Comparison of ENCODE assay signal across 10 cellular contexts in genomic region chr6:12291785-12292604, GRCh38. TPM values are rescaled to one million over a fixed set of nuclear protein-coding genes. Genes with fewer than 3 reads are reported as not detected.
DNase-seq lines count a peak whose midpoint lies in the region; ATAC-seq and TF ChIP-seq lines count a peak whose summit lies in the region.
"Had no signal": no experiment of that assay in that cellular context is flagged by ENCODE, and none has a peak within 500 bp of the region (broad histone marks: within the 10 kb centered on the region; RNA-seq: fewer than 3 reads in every experiment).

No MANE protein-coding gene starts in this region.

- H3K4me1 ChIP-seq in iPS-18a (ENCODE audit: control insufficient read depth, low read depth, low read length) (peaks cover 15% of the 10 kb centered on the region), stomach (peaks cover 6 to 56% (median 40%) of the 10 kb centered on the region in 4 donors)

- ATAC-seq in HG03045 (IDR thresholded peaks at IDR 0.05; ENCODE audit: unreplicated experiment): no peak
- ATAC-seq: naive thymus-derived CD8-positive, alpha-beta T cell had no signal

- peak; percentile 28 for TF ChIP-seq CTCF in GM20000 (IDR thresholded peaks at IDR 0.05; ENCODE audit: extremely low read depth, missing control alignments)
- TF ChIP-seq CTCF in WERI-Rb-1 (IDR thresholded peaks at IDR 0.05; ENCODE audit: low read depth, low read length): peak; percentile 64
- TF ChIP-seq CTCF in stomach (IDR thresholded peaks at IDR 0.05): peak in 1 of 7 experiments; percentile 27

- H3K36me3 ChIP-seq in WERI-Rb-1 (no peaks in the 10 kb centered on the region), iPS-18a (ENCODE audit: control insufficient read depth, low read depth, low read length) (no peaks in the 10 kb centered on the region), stomach (no peaks in the 10 kb centered on the region)

- peak; percentile 54 for DNase-seq in GM20000 (ENCODE audit: low spot score)
- peak; percentile 66 for DNase-seq in WERI-Rb-1
- DNase-seq in stomach: peak; percentile 58
- no peak for DNase-seq in globus pallidus (ENCODE audit: low spot score)
- DNase-seq in GM03348 (ENCODE audit: low spot score): no peak
- no peak for DNase-seq in effector CD8-positive, alpha-beta T cell (lab: John Stamatoyannopoulos, UW)
- DNase-seq: activated CD4-positive, CD25-positive, alpha-beta regulatory T cell treated with anti-CD3 and anti-CD28 coated beads, Interleukin-2, amount 50 U/mL, for 72 hours; naive thymus-derived CD8-positive, alpha-beta T cell had no signal

- H3K4me3 ChIP-seq in WERI-Rb-1 (ENCODE audit: low read depth, low read length): no peak overlapping the region
- H3K4me3 ChIP-seq in iPS-18a (ENCODE audit: low read length): peak overlapping the region; percentile 36
- H3K4me3 ChIP-seq in stomach: peak overlapping the region; percentile 47 to 55 (median 52)

- H3K9ac ChIP-seq in iPS-18a (ENCODE audit: low read length): no peak overlapping the region

- no peak for TF ChIP-seq EP300 in stomach (IDR thresholded peaks at IDR 0.05)

- WGBS in stomach, 5 donors: 10 to 17% (median 12%) methylated on average over 6 to 15 of the region's 15 CpGs

- no peak for TF ChIP-seq POLR2A in stomach (IDR thresholded peaks at IDR 0.05)

- intact Hi-C loops in stomach (cut with DNase I; ENCODE audit: low total_unique reads): no loop called here

- no peaks in the 10 kb centered on the region for H3K9me3 ChIP-seq in WERI-Rb-1 (ENCODE audit: severe bottlenecking)
- no peaks in the 10 kb centered on the region for H3K9me3 ChIP-seq in iPS-18a (ENCODE audit: control insufficient read depth, low read depth, low read length)
- H3K9me3 ChIP-seq in stomach: no peaks in the 10 kb centered on the region

- H3K27me3 ChIP-seq in WERI-Rb-1 (ENCODE audit: insufficient read depth, low read depth, severe bottlenecking) (peaks cover 45% of the 10 kb centered on the region), iPS-18a (ENCODE audit: control insufficient read depth, insufficient read depth, low read length) (peaks cover 35% of the 10 kb centered on the region), stomach (peaks cover 0 to 20% (median 12%) of the 10 kb centered on the region in 3 donors)

- H3K27ac ChIP-seq in WERI-Rb-1 (no peak overlapping the region), iPS-18a (ENCODE audit: low read length) (no peak overlapping the region), stomach (peak overlapping the region; percentile 11 to 79 (median 78))

RNA-seq across cellular contexts. Expression of gene EDN1, which starts 1.8 kb away (rescaled TPM):
- total RNA-seq in stomach: 10 to 100 TPM in 4 of 5 donors, under 1 TPM in 1; 0.58 to 95.1 (median 19.1) TPM
- polyA plus RNA-seq in stomach: 1 to 10 TPM; 4.4 to 6.5 (median 6.1) TPM
- polyA plus RNA-seq: naive thymus-derived CD8-positive, alpha-beta T cell had no signal

Comparison
In these comparisons a context has a peak if more than half of its experiments do, and no peak if none do; other contexts are left out.
1. DNase-seq: peak in GM20000 (single experiment), WERI-Rb-1 (single experiment) and stomach (single experiment); none in globus pallidus (single experiment), GM03348 (single experiment) and effector CD8-positive, alpha-beta T cell (single experiment).
2. H3K27ac ChIP-seq: peak in stomach (5 of 5); none in WERI-Rb-1 (single experiment) and iPS-18a (single experiment).